8 cellular contexts compared by ENCODE assay signal in genomic region chr6:73129653-73130443, GRCh38.
A peak's percentile ranks its signal among the peaks of the same experiment; 100 is the strongest.
DNase-seq lines count a peak whose midpoint lies in the region; ATAC-seq and TF ChIP-seq lines count a peak whose summit lies in the region.

No MANE protein-coding gene starts in this region.

- H3K4me1 Mint-ChIP-seq in chondrocyte (ENCODE audit: low read depth) = peaks cover 8% of the 10 kb centered on the region

- peaks cover 0 to 4% (median 1%) of the 10 kb centered on the region in 4 donors for H3K27me3 ChIP-seq in liver (ENCODE audit: control insufficient read depth in 4 of 4, insufficient read depth in 4 of 4, low read length in 3 of 4)

- DNase-seq in AG09319 (ENCODE audit: extremely low read depth, low read depth) (peak; percentile 74), NCI-H2171 (lab: John Stamatoyannopoulos, UW) (peak; percentile 4), chondrocyte (ENCODE audit: low spot score) (no peak)
- peak; percentile 80 to 86 for DNase-seq in activated CD4-positive, alpha-beta T cell treated with anti-CD3 and anti-CD28 coated beads for 24 hours (ENCODE audit: low read depth in 2 of 2)
- DNase-seq in stimulated activated CD4-positive, alpha-beta T cell treated with anti-CD3 and anti-CD28 coated beads, TNF-alpha, amount 100 ng/mL, for 24 hours (ENCODE audit: low read depth in 3 of 3) = peak; percentile 66 to 80 (median 79)

- H3K4me1 ChIP-seq in liver (ENCODE audit: control insufficient read depth in 4 of 4, insufficient read depth in 4 of 4, low read length in 3 of 4) = no peaks in the 10 kb centered on the region

- no peak overlapping the region for H3K27ac ChIP-seq in liver (ENCODE audit: low read depth in 1 of 2, low read length in 2 of 2)

- no peak overlapping the region for H3K4me3 Mint-ChIP-seq in chondrocyte (ENCODE audit: unreplicated experiment)

- no peak overlapping the region for H3K9ac ChIP-seq in liver (ENCODE audit: low read depth in 1 of 2, low read length in 2 of 2)

- H3K36me3 Mint-ChIP-seq in chondrocyte (ENCODE audit: low read depth) = no peaks in the 10 kb centered on the region

- no peaks in the 10 kb centered on the region for H3K9me3 Mint-ChIP-seq in chondrocyte (ENCODE audit: low read depth)

- 21% methylated on average over 14 of the region's 14 CpGs for WGBS in liver

- TF ChIP-seq RAD21 in liver (IDR thresholded peaks at IDR 0.05) = peak; percentile 85 to 95

- H3K27me3 Mint-ChIP-seq in chondrocyte (ENCODE audit: low read depth) = peaks cover 9% of the 10 kb centered on the region

- no peak overlapping the region for H3K4me3 ChIP-seq in liver (ENCODE audit: low read depth in 1 of 3, low read length in 3 of 3)

- TF ChIP-seq CTCF in AG09319 (IDR thresholded peaks at IDR 0.05; ENCODE audit: low read depth, low read length) = peak; percentile 98
- peak; percentile 100 for TF ChIP-seq CTCF in chondrocyte (IDR thresholded peaks at IDR 0.05)
- peak; percentile 88 for TF ChIP-seq CTCF in liver (IDR thresholded peaks at IDR 0.05; ENCODE audit: low read depth, low read length, missing input control)

- no peak overlapping the region for H3K27ac Mint-ChIP-seq in chondrocyte (ENCODE audit: unreplicated experiment)

- no peaks in the 10 kb centered on the region for H3K36me3 ChIP-seq in liver (ENCODE audit: control insufficient read depth in 4 of 4, insufficient read depth in 3 of 4, low read depth in 1 of 4, low read length in 3 of 4)

- ATAC-seq in GM18858 (IDR thresholded peaks at IDR 0.05; ENCODE audit: unreplicated experiment) (peak; percentile 90), HG03045 (IDR thresholded peaks at IDR 0.05; ENCODE audit: unreplicated experiment) (peak; percentile 96)

- H3K9me3 ChIP-seq in liver (ENCODE audit: control insufficient read depth in 4 of 4, low read length in 3 of 4) = no peaks in the 10 kb centered on the region

TF ChIP-seq in liver, 16 proteins besides CTCF, POLR2A, EP300 and RAD21:
- TF ChIP-seq, protein P1, sequence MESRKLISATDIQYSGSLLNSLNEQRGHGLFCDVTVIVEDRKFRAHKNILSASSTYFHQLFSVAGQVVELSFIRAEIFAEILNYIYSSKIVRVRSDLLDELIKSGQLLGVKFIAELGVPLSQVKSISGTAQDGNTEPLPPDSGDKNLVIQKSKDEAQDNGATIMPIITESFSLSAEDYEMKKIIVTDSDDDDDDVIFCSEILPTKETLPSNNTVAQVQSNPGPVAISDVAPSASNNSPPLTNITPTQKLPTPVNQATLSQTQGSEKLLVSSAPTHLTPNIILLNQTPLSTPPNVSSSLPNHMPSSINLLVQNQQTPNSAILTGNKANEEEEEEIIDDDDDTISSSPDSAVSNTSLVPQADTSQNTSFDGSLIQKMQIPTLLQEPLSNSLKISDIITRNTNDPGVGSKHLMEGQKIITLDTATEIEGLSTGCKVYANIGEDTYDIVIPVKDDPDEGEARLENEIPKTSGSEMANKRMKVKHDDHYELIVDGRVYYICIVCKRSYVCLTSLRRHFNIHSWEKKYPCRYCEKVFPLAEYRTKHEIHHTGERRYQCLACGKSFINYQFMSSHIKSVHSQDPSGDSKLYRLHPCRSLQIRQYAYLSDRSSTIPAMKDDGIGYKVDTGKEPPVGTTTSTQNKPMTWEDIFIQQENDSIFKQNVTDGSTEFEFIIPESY (IDR thresholded peaks at IDR 0.05) = no peak
- TF ChIP-seq HNF4G (IDR thresholded peaks at IDR 0.05) (no peak), FOXA1 (IDR thresholded peaks at IDR 0.05) (no peak), HNF4A (conservative IDR thresholded peaks at IDR 0.05) (no peak), TAF1 (conservative IDR thresholded peaks at IDR 0.05) (no peak)
